Comparison of ENCODE assay signal across 28 cellular contexts in the genomic region with DNA sequence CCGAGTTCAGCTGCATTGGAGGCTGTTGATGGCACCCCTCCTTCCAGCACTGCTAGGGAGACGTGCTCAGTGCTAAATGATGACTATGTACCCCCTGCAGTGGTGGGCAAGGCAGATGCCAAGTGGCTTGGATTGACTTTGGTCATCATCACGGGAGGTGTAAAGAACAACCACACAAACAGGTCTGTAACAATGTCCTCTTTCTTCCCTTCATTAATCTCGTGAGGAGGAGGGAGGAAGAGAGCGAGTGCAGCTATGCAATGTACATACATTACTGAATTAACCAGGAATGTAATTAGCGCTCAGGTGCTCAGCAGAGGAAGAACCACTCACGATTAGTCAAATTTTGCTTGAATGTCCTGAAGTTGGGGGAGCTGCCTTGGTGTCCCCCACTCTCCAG.
"Had no signal": no experiment of that assay in that cellular context is flagged by ENCODE, and none has a peak within 500 bp of the region (broad histone marks: within the 10 kb centered on the region; RNA-seq: fewer than 3 reads in every experiment).

No MANE protein-coding gene starts in this region.

- H3K9me3 ChIP-seq: neutrophil, psoas muscle, right lobe of liver, sigmoid colon, stomach, thoracic aorta, thyroid gland, tibial nerve, upper lobe of left lung, vagina had no signal

- H3K27me3 ChIP-seq: neutrophil, right lobe of liver, sigmoid colon, stomach, thyroid gland, tibial nerve, upper lobe of left lung, vagina had no signal

- H3K9me3 Mint-ChIP-seq: natural killer cell treated with Interleukin-12 subunit alpha and Interleukin-12 subunit beta and Interleukin-15 and Interleukin-18, amount 100 ng/mL, for 72 hours; nephron progenitor cell; neural crest cell; stimulated activated effector memory CD8-positive, alpha-beta T cell treated with anti-CD3 and anti-CD28 coated beads, Interleukin-12 subunit alpha, Interleukin-12 subunit beta, amount 100 ng/mL, for 72 hours; stimulated activated naive B cell treated with anti-CD40 and anti-IgM and Interleukin-4, amounts not matched to agents 10 μg/mL and 1 μg/mL and 100 μg/mL, for 72 hours; stimulated activated naive CD8-positive, alpha-beta T cell treated with anti-CD3 and anti-CD28 coated beads, Interleukin-15, Interleukin-2, amounts not matched to agents 100 ng/mL and 50 ng/mL, for 24 hours had no signal

- H3K36me3 Mint-ChIP-seq: natural killer cell treated with Interleukin-12 subunit alpha and Interleukin-12 subunit beta and Interleukin-15 and Interleukin-18, amount 100 ng/mL, for 72 hours; stimulated activated effector memory CD8-positive, alpha-beta T cell treated with anti-CD3 and anti-CD28 coated beads, Interleukin-12 subunit alpha, Interleukin-12 subunit beta, amount 100 ng/mL, for 72 hours; stimulated activated naive B cell treated with anti-CD40 and anti-IgM and Interleukin-4, amounts not matched to agents 10 μg/mL and 1 μg/mL and 100 μg/mL, for 72 hours had no signal

- H3K4me1 ChIP-seq: parathyroid adenoma, psoas muscle, right lobe of liver, sigmoid colon, stomach, thyroid gland, tibial nerve, upper lobe of left lung had no signal

- ATAC-seq: natural killer cell treated with Interleukin-12 subunit alpha and Interleukin-12 subunit beta and Interleukin-15 and Interleukin-18, amount 100 ng/mL, for 72 hours; psoas muscle; right cardiac atrium; right lobe of liver; stimulated activated effector memory CD8-positive, alpha-beta T cell treated with anti-CD3 and anti-CD28 coated beads, Interleukin-12 subunit alpha, Interleukin-12 subunit beta, amount 100 ng/mL, for 72 hours; stimulated activated naive B cell treated with anti-CD40 and anti-IgM and Interleukin-4, amounts not matched to agents 10 μg/mL and 1 μg/mL and 100 μg/mL, for 72 hours had no signal

- DNase-seq: nephron progenitor cell; nucleus accumbens; posterior cingulate gyrus; psoas muscle; right cardiac atrium; right lobe of liver; sigmoid colon; small intestine; stimulated activated CD4-positive, alpha-beta T cell treated with anti-CD3 and anti-CD28 coated beads, Interleukin-15, amount 100 ng/mL, for 24 hours; stimulated activated CD4-positive, alpha-beta T cell treated with anti-CD3 and anti-CD28 coated beads, Interleukin-2, amount 100 ng/mL, for 24 hours; stimulated activated CD4-positive, alpha-beta T cell treated with anti-CD3 and anti-CD28 coated beads, Interleukin-2, amount 100 ng/mL, for 48 hours; stimulated activated CD4-positive, alpha-beta T cell treated with anti-CD3 and anti-CD28 coated beads, Interleukin-4, amount 100 ng/mL, for 24 hours; stimulated activated naive B cell treated with anti-CD40 and anti-IgM and Interleukin-4, amounts not matched to agents 10 μg/mL and 1 μg/mL and 100 μg/mL, for 72 hours; stimulated activated naive CD4-positive, alpha-beta T cell treated with Interleukin-2 at 50 U/mL for 16 hours; stomach; thyroid gland; trophoblast cell; upper lobe of left lung had no signal

- H3K4me3 Mint-ChIP-seq: natural killer cell treated with Interleukin-12 subunit alpha and Interleukin-12 subunit beta and Interleukin-15 and Interleukin-18, amount 100 ng/mL, for 72 hours; nephron progenitor cell; neural crest cell; stimulated activated effector memory CD8-positive, alpha-beta T cell treated with anti-CD3 and anti-CD28 coated beads, Interleukin-12 subunit alpha, Interleukin-12 subunit beta, amount 100 ng/mL, for 72 hours; stimulated activated naive B cell treated with anti-CD40 and anti-IgM and Interleukin-4, amounts not matched to agents 10 μg/mL and 1 μg/mL and 100 μg/mL, for 72 hours; stimulated activated naive CD8-positive, alpha-beta T cell treated with anti-CD3 and anti-CD28 coated beads, Interleukin-15, Interleukin-2, amounts not matched to agents 100 ng/mL and 50 ng/mL, for 24 hours had no signal

- H3K4me1 Mint-ChIP-seq: neural crest cell; stimulated activated effector memory CD8-positive, alpha-beta T cell treated with anti-CD3 and anti-CD28 coated beads, Interleukin-12 subunit alpha, Interleukin-12 subunit beta, amount 100 ng/mL, for 72 hours had no signal

- H3K9ac ChIP-seq: parathyroid adenoma had no signal

- H3K36me3 ChIP-seq: neutrophil, right lobe of liver, sigmoid colon, stomach, thoracic aorta, thyroid gland, tibial nerve, upper lobe of left lung, vagina had no signal

- H3K27ac Mint-ChIP-seq: natural killer cell treated with Interleukin-12 subunit alpha and Interleukin-12 subunit beta and Interleukin-15 and Interleukin-18, amount 100 ng/mL, for 72 hours; nephron progenitor cell; progenitor cell of endocrine pancreas; stimulated activated effector memory CD8-positive, alpha-beta T cell treated with anti-CD3 and anti-CD28 coated beads, Interleukin-12 subunit alpha, Interleukin-12 subunit beta, amount 100 ng/mL, for 72 hours; stimulated activated naive B cell treated with anti-CD40 and anti-IgM and Interleukin-4, amounts not matched to agents 10 μg/mL and 1 μg/mL and 100 μg/mL, for 72 hours; stimulated activated naive CD8-positive, alpha-beta T cell treated with anti-CD3 and anti-CD28 coated beads, Interleukin-15, Interleukin-2, amounts not matched to agents 100 ng/mL and 50 ng/mL, for 24 hours had no signal

- H3K27ac ChIP-seq: neutrophil, parathyroid adenoma, psoas muscle, right lobe of liver, sigmoid colon, stomach, thoracic aorta, thyroid gland, tibial nerve, upper lobe of left lung, vagina had no signal

- H3K4me3 ChIP-seq: psoas muscle, right lobe of liver, sigmoid colon, stomach, thoracic aorta, thyroid gland, tibial nerve, upper lobe of left lung, vagina had no signal
